In the genomic region with DNA sequence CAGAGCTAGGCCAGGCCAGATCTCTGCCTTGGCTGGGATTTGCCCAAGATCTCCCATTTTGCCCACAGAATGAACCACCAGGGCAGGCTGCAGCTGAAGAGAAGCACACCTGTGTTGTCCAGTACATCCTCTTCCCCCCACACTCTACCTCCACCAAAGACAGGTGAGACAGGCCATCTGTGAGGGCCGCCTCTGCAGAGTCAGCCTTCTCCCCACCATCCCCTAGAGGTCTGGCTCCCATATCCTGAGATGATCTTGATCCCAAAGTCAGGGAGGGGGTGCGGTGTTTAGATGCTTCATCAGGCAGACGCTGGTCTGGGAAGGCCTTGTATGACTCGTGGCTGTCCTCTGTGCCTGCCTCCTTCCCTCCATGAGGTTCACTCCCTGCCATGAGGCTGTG, we compare ENCODE assay signal across 15 cellular contexts. TPM values are rescaled to one million over a fixed set of nuclear protein-coding genes. Genes with fewer than 3 reads are reported as not detected.
DNase-seq lines count a peak whose midpoint lies in the region; ATAC-seq and TF ChIP-seq lines count a peak whose summit lies in the region.
"Had no signal": no experiment of that assay in that cellular context is flagged by ENCODE, and none has a peak within 500 bp of the region (broad histone marks: within the 10 kb centered on the region; RNA-seq: fewer than 3 reads in every experiment).

No MANE protein-coding gene starts in this region.

- no peak overlapping the region for H3K4me3 Mint-ChIP-seq in CD14-positive monocyte
- no peak overlapping the region for H3K4me3 Mint-ChIP-seq in CD8-positive, alpha-beta T cell
- H3K4me3 Mint-ChIP-seq: CD4-positive, CD25-positive, alpha-beta regulatory T cell had no signal

- no peak overlapping the region for H2AK9ac ChIP-seq in IMR-90 (replicated peaks; ENCODE audit: low read depth, low read length, poor library complexity)

- H3K9ac ChIP-seq in IMR-90 (ENCODE audit: low read depth, low read length) (no peak overlapping the region), neuronal stem cell (ENCODE audit: low read depth, low read length, poor library complexity) (no peak overlapping the region)
- H3K9ac ChIP-seq: BLaER1 had no signal

- dilution Hi-C loops in IMR-90 (cut with HindIII; ENCODE audit: low sequenced_read_pairs, unreplicated experiment), result no loop called here

- peak; percentile 44; the same call in 1 of the 2 replicates for ATAC-seq in IMR-90 (ENCODE audit: low read depth)
- no peak for ATAC-seq in CD8-positive, alpha-beta T cell
- ATAC-seq in right lobe of liver, result no peak
- no peak for ATAC-seq in GM21528 (IDR thresholded peaks at IDR 0.05; ENCODE audit: low FRiP score, unreplicated experiment)
- ATAC-seq: A549, HCT116 had no signal

- H4K91ac ChIP-seq in IMR-90 (ENCODE audit: insufficient read depth, low read depth, low read length) (no peak overlapping the region), neuronal stem cell (ENCODE audit: low read depth, low read length, poor library complexity) (no peak overlapping the region)

- H2AK5ac ChIP-seq in IMR-90 (ENCODE audit: low read depth, low read length) (no peak overlapping the region), neuronal stem cell (ENCODE audit: low read depth, low read length) (no peak overlapping the region)

- no peak overlapping the region for H3K4me2 ChIP-seq in IMR-90 (ENCODE audit: low read depth, low read length)
- H3K4me2 ChIP-seq in neuronal stem cell (ENCODE audit: insufficient read depth, low read length, poor library complexity, severe bottlenecking), result no peak overlapping the region
- H3K4me2 ChIP-seq: A549, BLaER1 had no signal

- H2BK120ac ChIP-seq in IMR-90 (ENCODE audit: low read depth, low read length), result no peak overlapping the region
- no peak overlapping the region for H2BK120ac ChIP-seq in neuronal stem cell (ENCODE audit: low read depth, low read length)

- POLR2A ChIA-PET in IMR-90 (lab: Charles Lee; ENCODE audit: unreplicated experiment), result no interaction called here
- POLR2A ChIA-PET in CD8-positive, alpha-beta T cell (lab: Charles Lee), result no interaction called here

- H3K27me3 Mint-ChIP-seq in CD14-positive monocyte (ENCODE audit: low read depth in 3 of 3), result peaks cover 0 to 4% (median 0%) of the 10 kb centered on the region in 3 donors
- H3K27me3 Mint-ChIP-seq in CD8-positive, alpha-beta T cell (ENCODE audit: low read depth), result no peaks in the 10 kb centered on the region
- H3K27me3 Mint-ChIP-seq: CD4-positive, CD25-positive, alpha-beta regulatory T cell had no signal

- TF ChIP-seq POLR2A in IMR-90 (IDR thresholded peaks at IDR 0.05; ENCODE audit: low read depth, low read length), result no peak
- TF ChIP-seq POLR2A in right lobe of liver (IDR thresholded peaks at IDR 0.05), result no peak

- H3K9me1 ChIP-seq in IMR-90 (ENCODE audit: insufficient read depth, low read length), result peaks cover 20% of the 10 kb centered on the region; the same call in 1 of the 2 replicates

- H3K79me1 ChIP-seq in IMR-90 (ENCODE audit: low read depth in 1 of 2, low read length in 2 of 2) (peaks cover 0 to 4% of the 10 kb centered on the region in 2 experiments; a peak in 1 of 4 replicates), neuronal stem cell (ENCODE audit: low read depth, low read length) (no peaks in the 10 kb centered on the region)

- intact Hi-C loops in CD14-positive monocyte (cut with micrococcal nuclease) (no loop called here), IMR-90 (cut with micrococcal nuclease) (no loop called here), right lobe of liver (cut with DNase I) (no loop called here)
- intact Hi-C loops in CD8-positive, alpha-beta T cell (cut with DNase I, micrococcal nuclease), result no loop called here

- CTCF ChIA-PET in IMR-90 (lab: Yijun Ruan, JAX), result no interaction called here
- CTCF ChIA-PET in CD8-positive, alpha-beta T cell (lab: Charles Lee), result interaction anchor here (1.5 to 2.1 kb wide), 2 partner anchors 10 to 196 kb away, joined by 3 to 11 read pairs; no protein-coding TSS in a partner anchor

- H3K9me3 Mint-ChIP-seq in CD14-positive monocyte, result peaks cover 0 to 3% (median 0%) of the 10 kb centered on the region in 7 donors
- H3K9me3 Mint-ChIP-seq in CD8-positive, alpha-beta T cell, result no peaks in the 10 kb centered on the region

- peak overlapping the region in 1 of 7 donors; percentile 17 for H3K27ac Mint-ChIP-seq in CD14-positive monocyte
- H3K27ac Mint-ChIP-seq in CD8-positive, alpha-beta T cell, result no peak overlapping the region
- H3K27ac Mint-ChIP-seq: CD4-positive, CD25-positive, alpha-beta regulatory T cell had no signal

- H3K4me3 ChIP-seq in IMR-90 (ENCODE audit: insufficient read depth, low read depth, low read length), result no peak overlapping the region
- H3K4me3 ChIP-seq in CD8-positive, alpha-beta T cell (ENCODE audit: low read depth, low read length), result no peak overlapping the region
- H3K4me3 ChIP-seq in right lobe of liver, result no peak overlapping the region
- no peak overlapping the region for H3K4me3 ChIP-seq in neuronal stem cell (ENCODE audit: low read length in 2 of 2)
- H3K4me3 ChIP-seq: A549, BLaER1 had no signal

- H2BK12ac ChIP-seq in neuronal stem cell (ENCODE audit: low read length), result no peak overlapping the region

- H3K4me1 ChIP-seq in IMR-90 (ENCODE audit: control insufficient read depth, insufficient read depth, low read length), result no peaks in the 10 kb centered on the region
- no peaks in the 10 kb centered on the region for H3K4me1 ChIP-seq in CD8-positive, alpha-beta T cell (ENCODE audit: insufficient read depth, low read length)
- H3K4me1 ChIP-seq in right lobe of liver, result no peaks in the 10 kb centered on the region
- H3K4me1 ChIP-seq in neuronal stem cell (ENCODE audit: control insufficient read depth in 2 of 2, insufficient read depth in 1 of 2, low read depth in 1 of 2, low read length in 2 of 2), result no peaks in the 10 kb centered on the region
- H3K4me1 ChIP-seq: BLaER1 had no signal

- no peak overlapping the region for H4K5ac ChIP-seq in IMR-90 (ENCODE audit: low read depth, low read length)

- H3K36me3 ChIP-seq in IMR-90 (ENCODE audit: control insufficient read depth, insufficient read depth, low read length), result peaks cover 93% of the 10 kb centered on the region
- H3K36me3 ChIP-seq in CD8-positive, alpha-beta T cell (ENCODE audit: insufficient read depth, low read length), result peaks cover 73% of the 10 kb centered on the region
- peaks cover 0 to 82% (median 42%) of the 10 kb centered on the region in 4 donors for H3K36me3 ChIP-seq in right lobe of liver
- H3K36me3 ChIP-seq in neuronal stem cell (replicated peaks in 1 of 2; ENCODE audit: control insufficient read depth in 2 of 2, insufficient read depth in 2 of 2, low read length in 2 of 2), result peaks cover 68 to 95% of the 10 kb centered on the region in 2 donors

- in situ Hi-C loops in IMR-90 (cut with MboI; ENCODE audit: low sequenced_read_pairs), result no loop called here

- no TSS peak for BruUV-seq in IMR-90 (replicated peaks; lab: Mats Ljungman, UMichigan)

- H3K27ac ChIP-seq in IMR-90 (ENCODE audit: insufficient read depth, low read length) (no peak overlapping the region), epithelial cell of prostate (peak overlapping the region; percentile 95), right lobe of liver (no peak overlapping the region), neuronal stem cell (replicated peaks; ENCODE audit: low read length) (no peak overlapping the region)
- H3K27ac ChIP-seq in CD8-positive, alpha-beta T cell (ENCODE audit: low read depth, low read length), result no peak overlapping the region
- H3K27ac ChIP-seq: A549, BLaER1 had no signal

- H4K20me1 ChIP-seq in IMR-90 (ENCODE audit: insufficient read depth, low read length), result no peaks in the 10 kb centered on the region; the same call in 1 of the 2 replicates
- H4K20me1 ChIP-seq: BLaER1 had no signal

- H2AFZ ChIP-seq in IMR-90 (replicated peaks; ENCODE audit: low read length, poor library complexity) (no peak overlapping the region), neuronal stem cell (ENCODE audit: low read length) (no peak overlapping the region)

- no peak overlapping the region for H2BK20ac ChIP-seq in IMR-90 (ENCODE audit: low read depth, low read length)

- no peaks in the 10 kb centered on the region for H3K4me1 Mint-ChIP-seq in CD14-positive monocyte
- H3K4me1 Mint-ChIP-seq in CD8-positive, alpha-beta T cell (ENCODE audit: low read depth), result no peaks in the 10 kb centered on the region

- peaks cover 73 to 95% of the 10 kb centered on the region in 2 donors for H3K36me3 Mint-ChIP-seq in CD14-positive monocyte
- peaks cover 93% of the 10 kb centered on the region for H3K36me3 Mint-ChIP-seq in CD8-positive, alpha-beta T cell

- DNase-seq in CD14-positive monocyte (ENCODE audit: low spot score) (peak; percentile 33), EH (ENCODE audit: low read depth) (peak; percentile 29), IMR-90 (peak; percentile 25), epithelial cell of prostate (ENCODE audit: low read depth, low spot score) (no peak), right lobe of liver (no peak), neuronal stem cell (ENCODE audit: low spot score) (no peak)
- no peak for DNase-seq in CD8-positive, alpha-beta T cell
- DNase-seq: Calu3; CD4-positive, CD25-positive, alpha-beta regulatory T cell; DMS 273 treated with DMSO at 0.1 percent for 48 hours; KBM-7 had no signal

- H3K14ac ChIP-seq in IMR-90 (replicated peaks; ENCODE audit: low read depth, low read length), result no peak overlapping the region
- H3K14ac ChIP-seq in neuronal stem cell (ENCODE audit: low read length), result no peak overlapping the region

- no CpG with 5 or more reads among the region's 4 CpGs for WGBS in IMR-90 (ENCODE audit: extremely low coverage in 2 of 2, insufficient read length in 1 of 2), 2 experiments
- 82% methylated on average over 3 of the region's 4 CpGs for WGBS in right lobe of liver (ENCODE audit: insufficient coverage, low coverage, low lambda C conversion rate, missing lambda C conversion rate)
- no CpG with 5 or more reads among the region's 4 CpGs for WGBS in neuronal stem cell (ENCODE audit: extremely low coverage in 2 of 2, insufficient read length in 2 of 2, insufficient replicate concordance in 1 of 2), 2 donors

- TF ChIP-seq RAD21 in IMR-90 (IDR thresholded peaks at IDR 0.05; ENCODE audit: low read length), result no peak

- TF ChIP-seq CTCF in CD14-positive monocyte (IDR thresholded peaks at IDR 0.05), result no peak
- no peak for TF ChIP-seq CTCF in IMR-90 (conservative IDR thresholded peaks at IDR 0.05; ENCODE audit: low read depth, low read length)
- TF ChIP-seq CTCF in CD8-positive, alpha-beta T cell (IDR thresholded peaks at IDR 0.05), result no peak
- TF ChIP-seq CTCF in right lobe of liver (IDR thresholded peaks at IDR 0.05), result no peak

- H2BK15ac ChIP-seq in IMR-90 (ENCODE audit: low read depth, low read length) (no peak overlapping the region), neuronal stem cell (ENCODE audit: low read length) (no peak overlapping the region)

- H2BK5ac ChIP-seq in IMR-90 (ENCODE audit: low read depth, low read length, poor library complexity, severe bottlenecking) (no peak overlapping the region), neuronal stem cell (ENCODE audit: low read length) (no peak overlapping the region)

- H3K4ac ChIP-seq in IMR-90 (ENCODE audit: low read depth, low read length) (no peak overlapping the region), neuronal stem cell (ENCODE audit: low read length) (no peak overlapping the region)

- H3K23ac ChIP-seq in IMR-90 (ENCODE audit: low read depth, low read length) (no peak overlapping the region), neuronal stem cell (ENCODE audit: low read depth, low read length, poor library complexity) (no peak overlapping the region)

- H3K9me3 ChIP-seq in IMR-90 (ENCODE audit: control insufficient read depth, insufficient read depth, low read length), result no peaks in the 10 kb centered on the region
- no peaks in the 10 kb centered on the region for H3K9me3 ChIP-seq in CD8-positive, alpha-beta T cell (ENCODE audit: low read length)
- no peaks in the 10 kb centered on the region for H3K9me3 ChIP-seq in right lobe of liver
- H3K9me3 ChIP-seq in neuronal stem cell (replicated peaks in 1 of 2; ENCODE audit: control insufficient read depth in 2 of 2, insufficient read depth in 1 of 2, low read depth in 1 of 2, low read length in 2 of 2), result no peaks in the 10 kb centered on the region
- H3K9me3 ChIP-seq: A549, BLaER1 had no signal

- H4K8ac ChIP-seq in IMR-90 (ENCODE audit: low read depth in 2 of 2, low read length in 2 of 2), result no peak overlapping the region
- no peak overlapping the region for H4K8ac ChIP-seq in neuronal stem cell (ENCODE audit: low read depth, low read length)

- H3K18ac ChIP-seq in IMR-90 (ENCODE audit: low read depth, low read length) (no peak overlapping the region), neuronal stem cell (ENCODE audit: low read length) (no peak overlapping the region)

- H3K27me3 ChIP-seq in IMR-90 (ENCODE audit: control insufficient read depth, insufficient read depth, low read length) (no peaks in the 10 kb centered on the region), right lobe of liver (no peaks in the 10 kb centered on the region), neuronal stem cell (ENCODE audit: control insufficient read depth in 3 of 3, insufficient read depth in 3 of 3, low read depth in 1 of 3, low read length in 3 of 3) (no peaks in the 10 kb centered on the region)
- H3K27me3 ChIP-seq in CD8-positive, alpha-beta T cell (ENCODE audit: insufficient read depth, low read length), result no peaks in the 10 kb centered on the region
- H3K27me3 ChIP-seq: BLaER1 had no signal

- H3K56ac ChIP-seq in IMR-90 (ENCODE audit: extremely low read depth, insufficient read depth, low read length), result no peak overlapping the region

RNA-seq across cellular contexts. Expression of gene HYI, which starts 28.7 kb away (rescaled TPM):
- polyA plus RNA-seq in CD14-positive monocyte (1 to 10 TPM in 1 of 2 donors, under 1 TPM in 1; 0.74 to 1.6 TPM), IMR-90 (2012; rRNA removed) (53.7 and 66.7 TPM in 2 replicates)
- total RNA-seq in IMR-90 (2012; rRNA removed) (21.5 and 25.0 TPM in 2 replicates), right lobe of liver (10 to 100 TPM; 33.8 to 52.9 (median 41.9) TPM)
- polyA plus RNA-seq in IMR-90 (2012; cell fraction: cytosol; rRNA removed), result 46.3 and 63.2 TPM in 2 replicates
- 204 and 236 TPM in 2 replicates for polyA plus RNA-seq in IMR-90 (2012; cell fraction: nucleus; rRNA removed; ENCODE audit: low replicate concordance)
- total RNA-seq in CD8-positive, alpha-beta T cell, result 10 to 100 TPM in 1 of 2 experiments, 1 to 10 TPM in 1; 9.4 to 10.3 TPM
- 22.2 TPM for polyA plus RNA-seq in neuronal stem cell (2013, experiment 1 of 2)
- polyA plus RNA-seq in neuronal stem cell (2013, experiment 2 of 2), result 22.5 TPM

RNA-seq across cellular contexts. Expression of gene SZT2, which starts 35.3 kb away (rescaled TPM):
- polyA plus RNA-seq in CD14-positive monocyte, result 1 to 10 TPM; 2.4 to 2.6 TPM
- total RNA-seq in IMR-90 (2012; rRNA removed), result 9.5 and 9.7 TPM in 2 replicates
- 14.3 and 15.7 TPM in 2 replicates for polyA plus RNA-seq in IMR-90 (2012; rRNA removed)
- polyA plus RNA-seq in IMR-90 (2012; cell fraction: cytosol; rRNA removed), result 5.1 and 7.2 TPM in 2 replicates
- 42.3 and 80.6 TPM in 2 replicates for polyA plus RNA-seq in IMR-90 (2012; cell fraction: nucleus; rRNA removed; ENCODE audit: low replicate concordance)
- 10 to 100 TPM; 57.0 to 64.4 TPM for total RNA-seq in CD8-positive, alpha-beta T cell
- total RNA-seq in right lobe of liver, result 10 to 100 TPM; 12.7 to 30.4 (median 19.2) TPM
- 4.2 TPM for polyA plus RNA-seq in neuronal stem cell (2013, experiment 1 of 2)
- polyA plus RNA-seq in neuronal stem cell (2013, experiment 2 of 2), result 4.0 TPM

RNA-seq across cellular contexts. Expression of gene MED8, which starts 35.4 kb away (rescaled TPM):
- polyA plus RNA-seq in CD14-positive monocyte, result 10 to 100 TPM; 40.7 to 41.8 TPM
- 114 and 120 TPM in 2 replicates for total RNA-seq in IMR-90 (2012; rRNA removed)
- polyA plus RNA-seq in IMR-90 (2012; rRNA removed), result 53.7 and 61.1 TPM in 2 replicates
- polyA plus RNA-seq in IMR-90 (2012; cell fraction: cytosol; rRNA removed), result 35.0 and 38.5 TPM in 2 replicates
- polyA plus RNA-seq in IMR-90 (2012; cell fraction: nucleus; rRNA removed; ENCODE audit: low replicate concordance), result 37.4 and 89.5 TPM in 2 replicates
- 10 to 100 TPM; 18.8 to 20.2 TPM for total RNA-seq in CD8-positive, alpha-beta T cell
- total RNA-seq in right lobe of liver, result 10 to 100 TPM; 20.7 to 26.6 (median 24.1) TPM
- 15.7 TPM for polyA plus RNA-seq in neuronal stem cell (2013, experiment 1 of 2)
- 16.3 TPM for polyA plus RNA-seq in neuronal stem cell (2013, experiment 2 of 2)

RNA-seq across cellular contexts. Expression of gene ELOVL1, which starts 57.2 kb away (rescaled TPM):
- polyA plus RNA-seq in CD14-positive monocyte (100 to 1,000 TPM; 148 to 151 TPM), IMR-90 (2012; rRNA removed) (203 and 211 TPM in 2 replicates)
- total RNA-seq in IMR-90 (2012; rRNA removed) (66.4 and 88.9 TPM in 2 replicates), right lobe of liver (10 to 100 TPM; 19.9 to 38.3 (median 29.2) TPM)
- polyA plus RNA-seq in IMR-90 (2012; cell fraction: cytosol; rRNA removed), result 94.1 and 171 TPM in 2 replicates
- polyA plus RNA-seq in IMR-90 (2012; cell fraction: nucleus; rRNA removed; ENCODE audit: low replicate concordance), result 140 and 158 TPM in 2 replicates
- total RNA-seq in CD8-positive, alpha-beta T cell, result 10 to 100 TPM; 24.6 to 25.6 TPM
- polyA plus RNA-seq in neuronal stem cell (2013, experiment 1 of 2), result 16.3 TPM
- 15.7 TPM for polyA plus RNA-seq in neuronal stem cell (2013, experiment 2 of 2)

Comparison
In these comparisons a context has a peak if more than half of its experiments do, and no peak if none do; other contexts are left out.
1. DNase-seq: peak in CD14-positive monocyte (single experiment), EH (single experiment) and IMR-90 (single experiment); none in epithelial cell of prostate (single experiment), CD8-positive, alpha-beta T cell (0 of 7), right lobe of liver (0 of 3) and neuronal stem cell (single experiment).